In genomic region chr1:3999514-3999913, GRCh38 we compare ENCODE assay signal across 8 cellular contexts.
DNase-seq lines count a peak whose midpoint lies in the region; ATAC-seq and TF ChIP-seq lines count a peak whose summit lies in the region.
"Not testable (repeated sequence)": the region's sequence is repeated elsewhere in the genome, so short reads cannot be mapped to it uniquely, and the experiment has no call there.

No MANE protein-coding gene starts in this region.

- H3K4me3 ChIP-seq in BLaER1 treated with 17β-estradiol and CSF1 and Interleukin-3, amounts not matched to agents 10 nM and 100 nM; mucosa of descending colon; neural progenitor cell; sigmoid colon: not testable (repeated sequence)

- H3K4me1 Mint-ChIP-seq in chondrocyte (ENCODE audit: low read depth); stimulated activated memory B cell treated with anti-CD40 and anti-IgM and Interleukin-4, amounts not matched to agents 10 μg/mL and 1 μg/mL and 100 μg/mL, for 72 hours: not testable (repeated sequence)
- H3K4me1 Mint-ChIP-seq in neural progenitor cell, result peaks cover 25% of the 10 kb centered on the region

- not testable (repeated sequence) for H3K4me3 Mint-ChIP-seq in chondrocyte (ENCODE audit: unreplicated experiment); neural progenitor cell; stimulated activated memory B cell treated with anti-CD40 and anti-IgM and Interleukin-4, amounts not matched to agents 10 μg/mL and 1 μg/mL and 100 μg/mL, for 72 hours

- H3K27me3 Mint-ChIP-seq in chondrocyte (ENCODE audit: low read depth), result not testable (repeated sequence)
- peaks cover 11% of the 10 kb centered on the region for H3K27me3 Mint-ChIP-seq in neural progenitor cell (ENCODE audit: insufficient read depth, low read depth)
- peaks cover 45% of the 10 kb centered on the region for H3K27me3 Mint-ChIP-seq in stimulated activated memory B cell treated with anti-CD40 and anti-IgM and Interleukin-4, amounts not matched to agents 10 μg/mL and 1 μg/mL and 100 μg/mL, for 72 hours

- intact Hi-C loops in mucosa of descending colon (cut with DNase I, micrococcal nuclease); sigmoid colon (cut with DNase I): not testable (repeated sequence)

- H3K36me3 Mint-ChIP-seq in chondrocyte (ENCODE audit: low read depth); neural progenitor cell; stimulated activated memory B cell treated with anti-CD40 and anti-IgM and Interleukin-4, amounts not matched to agents 10 μg/mL and 1 μg/mL and 100 μg/mL, for 72 hours: not testable (repeated sequence)

- H4K20me1 ChIP-seq in BLaER1 treated with 17β-estradiol and CSF1 and Interleukin-3, amounts not matched to agents 10 nM and 100 nM, result peaks cover 0 to 22% (median 0%) of the 10 kb centered on the region in 11 experiments; a peak in 4 of 22 replicates
- not testable (repeated sequence) for H4K20me1 ChIP-seq in neural progenitor cell (ENCODE audit: low read depth)

- H2AFZ ChIP-seq in neural progenitor cell (replicated peaks), result peak overlapping the region; percentile 42

- H3K9me3 Mint-ChIP-seq in chondrocyte (ENCODE audit: low read depth); neural progenitor cell; stimulated activated memory B cell treated with anti-CD40 and anti-IgM and Interleukin-4, amounts not matched to agents 10 μg/mL and 1 μg/mL and 100 μg/mL, for 72 hours: not testable (repeated sequence)

- H3K4me2 ChIP-seq in BLaER1 treated with 17β-estradiol and CSF1 and Interleukin-3, amounts not matched to agents 10 nM and 100 nM, result peak overlapping the region in 10 of 11 experiments; percentile 27 to 86 (median 69); a peak in 17 of 22 replicates
- H3K4me2 ChIP-seq in neural progenitor cell, result not testable (repeated sequence)

- H3F3A ChIP-seq in neural progenitor cell (ENCODE audit: low read depth), result not testable (repeated sequence)

- not testable (repeated sequence) for H3K27ac Mint-ChIP-seq in chondrocyte (ENCODE audit: unreplicated experiment); neural progenitor cell
- H3K27ac Mint-ChIP-seq in stimulated activated memory B cell treated with anti-CD40 and anti-IgM and Interleukin-4, amounts not matched to agents 10 μg/mL and 1 μg/mL and 100 μg/mL, for 72 hours, result peak overlapping the region; percentile 34

- peak; percentile 45 for DNase-seq in CMK (ENCODE audit: low read depth)
- DNase-seq in NCI-H748 (lab: John Stamatoyannopoulos, UW; ENCODE audit: unreplicated experiment), result peak; percentile 1
- DNase-seq in chondrocyte (ENCODE audit: low spot score), result peak; percentile 94
- DNase-seq in mucosa of descending colon; neural progenitor cell (ENCODE audit: low spot score): not testable (repeated sequence)
- peak; percentile 19 for DNase-seq in sigmoid colon

- 27 to 54% methylated on average over 18 of the region's 19 CpGs for WGBS in sigmoid colon, 2 donors

- H3K79me2 ChIP-seq in neural progenitor cell (ENCODE audit: low read depth), result not testable (repeated sequence)

- H3K36me3 ChIP-seq in BLaER1 treated with 17β-estradiol and CSF1 and Interleukin-3, amounts not matched to agents 10 nM and 100 nM; mucosa of descending colon (ENCODE audit: low read depth); neural progenitor cell; sigmoid colon: not testable (repeated sequence)

- not testable (repeated sequence) for TF ChIP-seq EP300 in sigmoid colon (IDR thresholded peaks at IDR 0.05)

- not testable (repeated sequence) for H3K9me3 ChIP-seq in BLaER1 treated with 17β-estradiol and CSF1 and Interleukin-3, amounts not matched to agents 10 nM and 100 nM (replicated peaks in 1 of 11); mucosa of descending colon; neural progenitor cell (ENCODE audit: low read depth); sigmoid colon

- peaks cover 7 to 33% (median 29%) of the 10 kb centered on the region in 10 experiments; a peak in 19 of 20 replicates for H3K4me1 ChIP-seq in BLaER1 treated with 17β-estradiol and CSF1 and Interleukin-3, amounts not matched to agents 10 nM and 100 nM
- not testable (repeated sequence) for H3K4me1 ChIP-seq in mucosa of descending colon (ENCODE audit: low read depth); neural progenitor cell; sigmoid colon

- TF ChIP-seq POLR2A in sigmoid colon (IDR thresholded peaks at IDR 0.05), result not testable (repeated sequence)

- peak; percentile 24 for ATAC-seq in mucosa of descending colon
- not testable (repeated sequence) for ATAC-seq in stimulated activated memory B cell treated with anti-CD40 and anti-IgM and Interleukin-4, amounts not matched to agents 10 μg/mL and 1 μg/mL and 100 μg/mL, for 72 hours

- H3K9ac ChIP-seq in BLaER1 treated with 17β-estradiol and CSF1 and Interleukin-3, amounts not matched to agents 10 nM and 100 nM; neural progenitor cell: not testable (repeated sequence)

- not testable (repeated sequence) for TF ChIP-seq CTCF in chondrocyte (IDR thresholded peaks at IDR 0.05); mucosa of descending colon (IDR thresholded peaks at IDR 0.05); neural progenitor cell (IDR thresholded peaks at IDR 0.05); sigmoid colon (IDR thresholded peaks at IDR 0.05)

- peaks cover 4 to 32% (median 20%) of the 10 kb centered on the region in 11 experiments; a peak in 18 of 22 replicates for H3K27me3 ChIP-seq in BLaER1 treated with 17β-estradiol and CSF1 and Interleukin-3, amounts not matched to agents 10 nM and 100 nM
- not testable (repeated sequence) for H3K27me3 ChIP-seq in neural progenitor cell
- H3K27me3 ChIP-seq in sigmoid colon, result peaks cover 0 to 30% (median 11%) of the 10 kb centered on the region in 3 donors

- H3K27ac ChIP-seq in BLaER1 treated with 17β-estradiol and CSF1 and Interleukin-3, amounts not matched to agents 10 nM and 100 nM; neural progenitor cell; sigmoid colon: not testable (repeated sequence)
